ENCODE assay signal across 1 cellular context in the genomic region with DNA sequence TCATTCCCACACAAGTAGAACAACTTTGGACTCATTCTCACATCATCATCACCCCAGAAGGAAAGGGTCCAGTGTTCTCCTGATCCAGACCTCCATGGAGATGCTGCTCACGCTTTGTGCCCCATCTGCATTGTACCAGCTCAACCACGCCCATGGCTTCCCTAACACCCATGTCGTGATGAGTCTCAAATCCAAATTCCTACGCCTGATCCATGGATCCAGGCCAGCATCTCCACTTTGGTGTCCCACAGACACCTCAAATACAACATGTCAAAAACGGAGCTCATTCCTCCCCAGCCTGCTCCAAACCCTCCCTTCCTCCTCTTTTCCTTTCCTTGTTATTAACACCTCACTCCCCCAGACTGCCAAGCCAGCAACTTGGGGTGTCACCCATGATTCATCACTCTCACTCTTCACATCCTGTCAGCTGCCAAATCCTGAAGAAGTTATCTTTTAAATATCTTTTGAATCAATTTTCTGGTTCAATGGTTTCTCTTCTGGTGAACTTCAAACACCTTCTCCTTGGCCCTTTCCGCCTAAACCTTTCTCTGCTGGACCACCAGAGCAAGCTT.
TF ChIP-seq lines count a peak whose summit lies in the region.

No MANE protein-coding gene starts in this region.

TF ChIP-seq in GM23338, 12 proteins besides CTCF, POLR2A, EP300 and RAD21 (continued from another document):
- TF ChIP-seq, protein P1, sequence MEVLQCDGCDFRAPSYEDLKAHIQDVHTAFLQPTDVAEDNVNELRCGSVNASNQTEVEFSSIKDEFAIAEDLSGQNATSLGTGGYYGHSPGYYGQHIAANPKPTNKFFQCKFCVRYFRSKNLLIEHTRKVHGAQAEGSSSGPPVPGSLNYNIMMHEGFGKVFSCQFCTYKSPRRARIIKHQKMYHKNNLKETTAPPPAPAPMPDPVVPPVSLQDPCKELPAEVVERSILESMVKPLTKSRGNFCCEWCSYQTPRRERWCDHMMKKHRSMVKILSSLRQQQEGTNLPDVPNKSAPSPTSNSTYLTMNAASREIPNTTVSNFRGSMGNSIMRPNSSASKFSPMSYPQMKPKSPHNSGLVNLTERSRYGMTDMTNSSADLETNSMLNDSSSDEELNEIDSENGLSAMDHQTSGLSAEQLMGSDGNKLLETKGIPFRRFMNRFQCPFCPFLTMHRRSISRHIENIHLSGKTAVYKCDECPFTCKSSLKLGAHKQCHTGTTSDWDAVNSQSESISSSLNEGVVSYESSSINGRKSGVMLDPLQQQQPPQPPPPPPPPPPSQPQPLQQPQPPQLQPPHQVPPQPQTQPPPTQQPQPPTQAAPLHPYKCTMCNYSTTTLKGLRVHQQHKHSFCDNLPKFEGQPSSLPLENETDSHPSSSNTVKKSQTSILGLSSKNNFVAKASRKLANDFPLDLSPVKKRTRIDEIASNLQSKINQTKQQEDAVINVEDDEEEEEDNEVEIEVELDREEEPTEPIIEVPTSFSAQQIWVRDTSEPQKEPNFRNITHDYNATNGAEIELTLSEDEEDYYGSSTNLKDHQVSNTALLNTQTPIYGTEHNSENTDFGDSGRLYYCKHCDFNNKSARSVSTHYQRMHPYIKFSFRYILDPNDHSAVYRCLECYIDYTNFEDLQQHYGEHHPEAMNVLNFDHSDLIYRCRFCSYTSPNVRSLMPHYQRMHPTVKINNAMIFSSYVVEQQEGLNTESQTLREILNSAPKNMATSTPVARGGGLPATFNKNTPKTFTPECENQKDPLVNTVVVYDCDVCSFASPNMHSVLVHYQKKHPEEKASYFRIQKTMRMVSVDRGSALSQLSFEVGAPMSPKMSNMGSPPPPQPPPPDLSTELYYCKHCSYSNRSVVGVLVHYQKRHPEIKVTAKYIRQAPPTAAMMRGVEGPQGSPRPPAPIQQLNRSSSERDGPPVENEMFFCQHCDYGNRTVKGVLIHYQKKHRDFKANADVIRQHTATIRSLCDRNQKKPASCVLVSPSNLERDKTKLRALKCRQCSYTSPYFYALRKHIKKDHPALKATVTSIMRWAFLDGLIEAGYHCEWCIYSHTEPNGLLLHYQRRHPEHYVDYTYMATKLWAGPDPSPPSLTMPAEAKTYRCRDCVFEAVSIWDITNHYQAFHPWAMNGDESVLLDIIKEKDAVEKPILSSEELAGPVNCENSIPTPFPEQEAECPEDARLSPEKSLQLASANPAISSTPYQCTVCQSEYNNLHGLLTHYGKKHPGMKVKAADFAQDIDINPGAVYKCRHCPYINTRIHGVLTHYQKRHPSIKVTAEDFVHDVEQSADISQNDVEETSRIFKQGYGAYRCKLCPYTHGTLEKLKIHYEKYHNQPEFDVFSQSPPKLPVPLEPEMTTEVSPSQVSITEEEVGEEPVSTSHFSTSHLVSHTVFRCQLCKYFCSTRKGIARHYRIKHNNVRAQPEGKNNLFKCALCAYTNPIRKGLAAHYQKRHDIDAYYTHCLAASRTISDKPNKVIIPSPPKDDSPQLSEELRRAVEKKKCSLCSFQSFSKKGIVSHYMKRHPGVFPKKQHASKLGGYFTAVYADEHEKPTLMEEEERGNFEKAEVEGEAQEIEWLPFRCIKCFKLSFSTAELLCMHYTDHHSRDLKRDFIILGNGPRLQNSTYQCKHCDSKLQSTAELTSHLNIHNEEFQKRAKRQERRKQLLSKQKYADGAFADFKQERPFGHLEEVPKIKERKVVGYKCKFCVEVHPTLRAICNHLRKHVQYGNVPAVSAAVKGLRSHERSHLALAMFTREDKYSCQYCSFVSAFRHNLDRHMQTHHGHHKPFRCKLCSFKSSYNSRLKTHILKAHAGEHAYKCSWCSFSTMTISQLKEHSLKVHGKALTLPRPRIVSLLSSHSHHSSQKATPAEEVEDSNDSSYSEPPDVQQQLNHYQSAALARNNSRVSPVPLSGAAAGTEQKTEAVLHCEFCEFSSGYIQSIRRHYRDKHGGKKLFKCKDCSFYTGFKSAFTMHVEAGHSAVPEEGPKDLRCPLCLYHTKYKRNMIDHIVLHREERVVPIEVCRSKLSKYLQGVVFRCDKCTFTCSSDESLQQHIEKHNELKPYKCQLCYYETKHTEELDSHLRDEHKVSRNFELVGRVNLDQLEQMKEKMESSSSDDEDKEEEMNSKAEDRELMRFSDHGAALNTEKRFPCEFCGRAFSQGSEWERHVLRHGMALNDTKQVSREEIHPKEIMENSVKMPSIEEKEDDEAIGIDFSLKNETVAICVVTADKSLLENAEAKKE (CRISPR knock-in tag; IDR thresholded peaks at IDR 0.05), result no peak
